Comparison of ENCODE assay signal across 16 cellular contexts in genomic region chr15:87224409-87224808, GRCh38.
DNase-seq lines count a peak whose midpoint lies in the region; ATAC-seq lines count a peak whose summit lies in the region.
"Had no signal": no experiment of that assay in that cellular context is flagged by ENCODE, and none has a peak within 500 bp of the region (broad histone marks: within the 10 kb centered on the region; RNA-seq: fewer than 3 reads in every experiment).

No MANE protein-coding gene starts in this region.

- H3K27me3 Mint-ChIP-seq in activated naive CD4-positive, alpha-beta T cell treated with anti-CD3 and anti-CD28 coated beads, Interleukin-2, amount 10 ng/mL, durations not matched to agents 7 days and 5 days = no peaks in the 10 kb centered on the region

- no peak overlapping the region for H3K4me3 Mint-ChIP-seq in activated naive CD4-positive, alpha-beta T cell treated with anti-CD3 and anti-CD28 coated beads, Interleukin-2, amount 10 ng/mL, durations not matched to agents 7 days and 5 days

- H3K27ac Mint-ChIP-seq in activated naive CD4-positive, alpha-beta T cell treated with anti-CD3 and anti-CD28 coated beads, Interleukin-2, amount 10 ng/mL, durations not matched to agents 7 days and 5 days = no peak overlapping the region

- no peak for ATAC-seq in GM18520 (IDR thresholded peaks at IDR 0.05; ENCODE audit: unreplicated experiment)
- no peak for ATAC-seq in GM21360 (IDR thresholded peaks at IDR 0.05; ENCODE audit: unreplicated experiment)
- ATAC-seq: GM12878, HCT116, HepG2 had no signal

- DNase-seq in AG20443 (ENCODE audit: low spot score) (peak; percentile 49), HT1080 (ENCODE audit: low read depth) (peak; percentile 65), amniotic epithelial cell (ENCODE audit: low read depth) (peak; percentile 14), glomerular visceral epithelial cell (ENCODE audit: extremely low spot score) (peak; percentile 21), NCI-H2171 (lab: John Stamatoyannopoulos, UW) (no peak)
- no peak for DNase-seq in activated naive CD4-positive, alpha-beta T cell treated with anti-CD3 and anti-CD28 coated beads, Interleukin-2, amount 10 ng/mL, durations not matched to agents 7 days and 5 days
- DNase-seq: NCI-H1105 treated with DMSO at 0.1 percent for 48 hours, NCI-H187, NCI-H446 treated with DMSO at 0.1 percent for 48 hours, Peyer's patch, SHP77 treated with DMSO at 0.1 percent for 48 hours had no signal

- CTCF ChIA-PET in activated naive CD4-positive, alpha-beta T cell treated with anti-CD3 and anti-CD28 coated beads, Interleukin-2, amount 10 ng/mL, durations not matched to agents 7 days and 5 days (lab: Charles Lee) = no interaction called here

- no peaks in the 10 kb centered on the region for H3K4me1 Mint-ChIP-seq in activated naive CD4-positive, alpha-beta T cell treated with anti-CD3 and anti-CD28 coated beads, Interleukin-2, amount 10 ng/mL, durations not matched to agents 7 days and 5 days

- no peaks in the 10 kb centered on the region for H3K36me3 Mint-ChIP-seq in activated naive CD4-positive, alpha-beta T cell treated with anti-CD3 and anti-CD28 coated beads, Interleukin-2, amount 10 ng/mL, durations not matched to agents 7 days and 5 days

- peaks cover 3% of the 10 kb centered on the region for H3K9me3 Mint-ChIP-seq in activated naive CD4-positive, alpha-beta T cell treated with anti-CD3 and anti-CD28 coated beads, Interleukin-2, amount 10 ng/mL, durations not matched to agents 7 days and 5 days

Comparison
In these comparisons a context has a peak if more than half of its experiments do, and no peak if none do; other contexts are left out.
1. DNase-seq: peak in AG20443 (single experiment), HT1080 (single experiment), amniotic epithelial cell (single experiment) and glomerular visceral epithelial cell (single experiment); none in NCI-H2171 (single experiment) and activated naive CD4-positive, alpha-beta T cell treated with anti-CD3 and anti-CD28 coated beads, Interleukin-2, amount 10 ng/mL, durations not matched to agents 7 days and 5 days (single experiment).